ENCODE assay signal across 29 cellular contexts in genomic region chr2:75952173-75952572, GRCh38.
"Had no signal": no experiment of that assay in that cellular context is flagged by ENCODE, and none has a peak within 500 bp of the region (broad histone marks: within the 10 kb centered on the region; RNA-seq: fewer than 3 reads in every experiment).

No MANE protein-coding gene starts in this region.

- ATAC-seq: naive thymus-derived CD8-positive, alpha-beta T cell; psoas muscle; right cardiac atrium; right lobe of liver; stimulated activated effector memory CD8-positive, alpha-beta T cell treated with anti-CD3 and anti-CD28 coated beads, Interleukin-12 subunit alpha, Interleukin-12 subunit beta, amount 100 ng/mL, for 72 hours; stimulated activated naive B cell treated with anti-CD40 and anti-IgM and Interleukin-4, amounts not matched to agents 10 μg/mL and 1 μg/mL and 100 μg/mL, for 72 hours; upper lobe of right lung had no signal

- H3K27me3 ChIP-seq: ovary, right lobe of liver, sigmoid colon, stomach, thyroid gland, tibial nerve, upper lobe of right lung, uterus had no signal

- H3K36me3 ChIP-seq: ovary, right lobe of liver, sigmoid colon, stomach, thoracic aorta, thyroid gland, tibial nerve, upper lobe of right lung, uterus had no signal

- H3K9me3 Mint-ChIP-seq: nephron, neural crest cell, type B pancreatic cell had no signal

- H3K27me3 Mint-ChIP-seq: naive B cell; progenitor cell of endocrine pancreas; stimulated activated naive B cell treated with anti-CD40 and anti-IgM and Interleukin-4, amounts not matched to agents 10 μg/mL and 1 μg/mL and 100 μg/mL, for 72 hours; stimulated activated naive CD8-positive, alpha-beta T cell treated with anti-CD3 and anti-CD28 coated beads, Interleukin-15, Interleukin-2, amounts not matched to agents 100 ng/mL and 50 ng/mL, for 24 hours; type B pancreatic cell had no signal

- H3K9ac ChIP-seq: parathyroid adenoma had no signal

- H3K79me2 ChIP-seq: parathyroid adenoma had no signal

- FAIRE-seq: small intestine had no signal

- H2AFZ ChIP-seq: parathyroid adenoma had no signal

- H3K4me1 ChIP-seq: parathyroid adenoma, psoas muscle, right lobe of liver, sigmoid colon, stomach, thyroid gland, tibial nerve, upper lobe of right lung, uterus had no signal

- H3K4me1 Mint-ChIP-seq: naive B cell; naive thymus-derived CD8-positive, alpha-beta T cell; nephron; stimulated activated effector memory CD8-positive, alpha-beta T cell treated with anti-CD3 and anti-CD28 coated beads, Interleukin-12 subunit alpha, Interleukin-12 subunit beta, amount 100 ng/mL, for 72 hours; stimulated activated naive B cell treated with anti-CD40 and anti-IgM and Interleukin-4, amounts not matched to agents 10 μg/mL and 1 μg/mL and 100 μg/mL, for 72 hours had no signal

- H3K9me3 ChIP-seq: ovary, psoas muscle, right lobe of liver, sigmoid colon, stomach, thoracic aorta, thyroid gland, tibial nerve, upper lobe of right lung, uterus had no signal

- H3K27ac ChIP-seq: ovary, parathyroid adenoma, psoas muscle, right lobe of liver, sigmoid colon, stomach, thoracic aorta, thyroid gland, tibial nerve, upper lobe of right lung, uterus had no signal

- H3K4me3 ChIP-seq: ovary, psoas muscle, right lobe of liver, sigmoid colon, stomach, thoracic aorta, thyroid gland, tibial nerve, upper lobe of right lung, uterus had no signal

- H3K36me3 Mint-ChIP-seq: naive B cell; naive thymus-derived CD8-positive, alpha-beta T cell; stimulated activated effector memory CD8-positive, alpha-beta T cell treated with anti-CD3 and anti-CD28 coated beads, Interleukin-12 subunit alpha, Interleukin-12 subunit beta, amount 100 ng/mL, for 72 hours; stimulated activated naive B cell treated with anti-CD40 and anti-IgM and Interleukin-4, amounts not matched to agents 10 μg/mL and 1 μg/mL and 100 μg/mL, for 72 hours; type B pancreatic cell had no signal

- H3K27ac Mint-ChIP-seq: naive B cell; naive thymus-derived CD8-positive, alpha-beta T cell; nephron; stimulated activated effector memory CD8-positive, alpha-beta T cell treated with anti-CD3 and anti-CD28 coated beads, Interleukin-12 subunit alpha, Interleukin-12 subunit beta, amount 100 ng/mL, for 72 hours; stimulated activated naive B cell treated with anti-CD40 and anti-IgM and Interleukin-4, amounts not matched to agents 10 μg/mL and 1 μg/mL and 100 μg/mL, for 72 hours; stimulated activated naive CD8-positive, alpha-beta T cell treated with anti-CD3 and anti-CD28 coated beads, Interleukin-15, Interleukin-2, amounts not matched to agents 100 ng/mL and 50 ng/mL, for 24 hours; type B pancreatic cell had no signal

- DNase-seq: naive B cell; naive thymus-derived CD8-positive, alpha-beta T cell; occipital lobe; ovary; posterior cingulate gyrus; psoas muscle; right cardiac atrium; right lobe of liver; sigmoid colon; small intestine; stimulated activated CD4-positive, alpha-beta T cell treated with anti-CD3 and anti-CD28 coated beads, Interleukin-15, amount 100 ng/mL, for 24 hours; stimulated activated CD4-positive, alpha-beta T cell treated with anti-CD3 and anti-CD28 coated beads, Interleukin-2, amount 100 ng/mL, for 24 hours; stimulated activated CD4-positive, alpha-beta T cell treated with anti-CD3 and anti-CD28 coated beads, Interleukin-2, amount 100 ng/mL, for 48 hours; stimulated activated CD4-positive, alpha-beta T cell treated with anti-CD3 and anti-CD28 coated beads, Interleukin-4, amount 100 ng/mL, for 24 hours; stimulated activated naive B cell treated with anti-CD40 and anti-IgM and Interleukin-4, amounts not matched to agents 10 μg/mL and 1 μg/mL and 100 μg/mL, for 72 hours; stimulated activated naive CD4-positive, alpha-beta T cell treated with Interleukin-2 at 50 U/mL for 16 hours; stomach; thyroid gland; upper lobe of right lung; uterus had no signal

- H3K4me3 Mint-ChIP-seq: naive B cell; naive thymus-derived CD8-positive, alpha-beta T cell; nephron; neural crest cell; stimulated activated effector memory CD8-positive, alpha-beta T cell treated with anti-CD3 and anti-CD28 coated beads, Interleukin-12 subunit alpha, Interleukin-12 subunit beta, amount 100 ng/mL, for 72 hours; stimulated activated naive B cell treated with anti-CD40 and anti-IgM and Interleukin-4, amounts not matched to agents 10 μg/mL and 1 μg/mL and 100 μg/mL, for 72 hours; stimulated activated naive CD8-positive, alpha-beta T cell treated with anti-CD3 and anti-CD28 coated beads, Interleukin-15, Interleukin-2, amounts not matched to agents 100 ng/mL and 50 ng/mL, for 24 hours; type B pancreatic cell had no signal
